Comparison of ENCODE assay signal across 8 cellular contexts in the genomic region with DNA sequence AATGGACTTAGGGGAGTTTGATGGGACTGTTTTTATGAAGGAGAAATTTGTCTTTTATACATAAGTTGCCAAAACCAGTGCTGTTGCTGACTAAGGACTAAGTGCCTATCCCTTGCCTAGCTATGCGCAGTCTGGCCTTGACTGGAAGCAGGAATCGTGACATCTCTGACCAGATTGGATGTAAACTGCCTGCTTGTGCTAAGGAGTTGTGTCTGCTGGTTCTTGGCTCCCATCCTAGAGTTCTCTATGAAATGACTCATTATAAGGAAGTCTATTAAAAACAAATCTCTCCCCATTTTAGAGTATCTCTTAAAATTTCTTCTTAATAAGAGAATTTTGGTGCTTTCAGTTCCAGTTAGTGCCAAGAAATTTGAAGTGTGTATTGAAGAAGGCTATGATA.
A peak's percentile ranks its signal among the peaks of the same experiment; 100 is the strongest.
DNase-seq lines count a peak whose midpoint lies in the region; ATAC-seq and TF ChIP-seq lines count a peak whose summit lies in the region.
"Had no signal": no experiment of that assay in that cellular context is flagged by ENCODE, and none has a peak within 500 bp of the region (broad histone marks: within the 10 kb centered on the region; RNA-seq: fewer than 3 reads in every experiment).

No MANE protein-coding gene starts in this region.

- H3K9me3 ChIP-seq in right cardiac atrium (ENCODE audit: control insufficient read depth, low read length) (no peaks in the 10 kb centered on the region), testis (no peaks in the 10 kb centered on the region), prostate gland (no peaks in the 10 kb centered on the region)

- no peaks in the 10 kb centered on the region for H3K27me3 ChIP-seq in right cardiac atrium (ENCODE audit: control insufficient read depth, insufficient read depth)
- no peaks in the 10 kb centered on the region for H3K27me3 ChIP-seq in testis
- H3K27me3 ChIP-seq in prostate gland (replicated peaks; ENCODE audit: insufficient read depth): no peaks in the 10 kb centered on the region

- intact Hi-C loops in right cardiac atrium (cut with DNase I): no loop called here
- intact Hi-C loops in testis (cut with DNase I; ENCODE audit: low total_unique reads): no loop called here
- intact Hi-C loops in prostate gland (cut with DNase I): no loop called here

- H3K27ac ChIP-seq in right cardiac atrium (ENCODE audit: low read length) (no peak overlapping the region), testis (no peak overlapping the region), prostate gland (no peak overlapping the region)

- TF ChIP-seq CTCF in astrocyte of the cerebellum (IDR thresholded peaks at IDR 0.05; ENCODE audit: low read depth, low read length, missing control alignments): no peak
- no peak for TF ChIP-seq CTCF in testis (IDR thresholded peaks at IDR 0.05)
- TF ChIP-seq CTCF in prostate gland (IDR thresholded peaks at IDR 0.05): no peak

- H3K4me3 ChIP-seq in astrocyte of the cerebellum (ENCODE audit: low read depth, low read length) (no peak overlapping the region), right cardiac atrium (ENCODE audit: low read length) (no peak overlapping the region), testis (no peak overlapping the region), prostate gland (no peak overlapping the region)

- H3K36me3 ChIP-seq in testis (ENCODE audit: low read depth, missing control alignments): no peaks in the 10 kb centered on the region
- no peaks in the 10 kb centered on the region for H3K36me3 ChIP-seq in prostate gland

- no peak for TF ChIP-seq POLR2A in testis (IDR thresholded peaks at IDR 0.05)
- no peak for TF ChIP-seq POLR2A in prostate gland (IDR thresholded peaks at IDR 0.05)

- 18% methylated on average over 2 of the region's 2 CpGs for WGBS in right cardiac atrium
- 20 to 25% methylated on average over 2 of the region's 2 CpGs for WGBS in testis, 2 donors
- WGBS in prostate gland: 21% methylated on average over 2 of the region's 2 CpGs

- in situ Hi-C loops in astrocyte of the cerebellum (cut with HindIII; ENCODE audit: low sequenced_read_pairs): no loop called here

- peak; percentile 88 to 94 for ATAC-seq in right cardiac atrium
- ATAC-seq: HCT116 had no signal

- DNase-seq in HS-27A (ENCODE audit: low read depth) (peak; percentile 27), astrocyte of the cerebellum (ENCODE audit: low read depth) (peak; percentile 88), right cardiac atrium (peak in 2 of 3 donors; percentile 31 to 55), testis (peak; percentile 72), activated gamma-delta T cell (lab: John Stamatoyannopoulos, UW) (no peak), prostate gland (ENCODE audit: low spot score) (no peak), HT-29 (ENCODE audit: low spot score) (no peak)

- no peaks in the 10 kb centered on the region for H3K4me1 ChIP-seq in right cardiac atrium (ENCODE audit: control insufficient read depth, insufficient read depth, low read length)
- H3K4me1 ChIP-seq in testis: no peaks in the 10 kb centered on the region
- no peaks in the 10 kb centered on the region for H3K4me1 ChIP-seq in prostate gland (replicated peaks)

Comparison
In these comparisons a context has a peak if more than half of its experiments do, and no peak if none do; other contexts are left out.
1. DNase-seq: peak in HS-27A (single experiment), astrocyte of the cerebellum (single experiment), right cardiac atrium (2 of 3) and testis (single experiment); none in activated gamma-delta T cell (single experiment), prostate gland (single experiment) and HT-29 (single experiment).